In the genomic region with DNA sequence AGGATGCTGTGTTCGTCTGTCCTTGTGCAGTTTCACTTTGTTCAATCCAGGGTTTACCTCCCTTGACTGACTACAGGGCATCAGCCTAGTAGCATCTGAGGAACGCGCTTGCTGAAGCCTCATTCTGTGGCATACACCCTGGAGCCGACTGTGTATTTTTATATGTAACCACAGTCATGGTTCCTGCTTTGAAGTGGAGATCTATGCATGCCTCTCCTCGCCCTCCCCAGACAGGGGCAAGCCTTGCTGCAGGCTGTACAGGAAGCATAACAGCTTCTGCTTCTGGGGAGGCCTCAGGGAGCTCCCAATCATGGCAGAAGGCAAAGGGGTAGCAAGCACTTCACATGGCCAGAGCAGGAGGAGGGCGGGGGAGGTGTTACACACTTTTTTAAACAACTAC, we compare ENCODE assay signal across 17 cellular contexts.
DNase-seq lines count a peak whose midpoint lies in the region; ATAC-seq lines count a peak whose summit lies in the region.
"Had no signal": no experiment of that assay in that cellular context is flagged by ENCODE, and none has a peak within 500 bp of the region (broad histone marks: within the 10 kb centered on the region; RNA-seq: fewer than 3 reads in every experiment).

No MANE protein-coding gene starts in this region.

- H3K27ac ChIP-seq in naive thymus-derived CD4-positive, alpha-beta T cell (ENCODE audit: low read depth, low read length) = no peak overlapping the region
- H3K27ac ChIP-seq: RWPE1 had no signal

- intact Hi-C loops in naive thymus-derived CD4-positive, alpha-beta T cell (cut with micrococcal nuclease) = no loop called here

- H3K36me3 Mint-ChIP-seq in activated naive CD8-positive, alpha-beta T cell = no peaks in the 10 kb centered on the region
- H3K36me3 Mint-ChIP-seq in activated naive CD8-positive, alpha-beta T cell treated with anti-CD3 and anti-CD28 coated beads for 36 hours = no peaks in the 10 kb centered on the region
- H3K36me3 Mint-ChIP-seq in T-helper 2 cell treated with Interferon-gamma antibody and Interleukin-4, amounts not matched to agents 5 μg/mL and 100 μg/mL, for 36 hours (ENCODE audit: low read depth) = peaks cover 4% of the 10 kb centered on the region
- peaks cover 0 to 10% (median 0%) of the 10 kb centered on the region in 5 donors for H3K36me3 Mint-ChIP-seq in naive thymus-derived CD4-positive, alpha-beta T cell

- H3K27ac Mint-ChIP-seq in activated naive CD8-positive, alpha-beta T cell = peak overlapping the region; percentile 58
- H3K27ac Mint-ChIP-seq in activated naive CD8-positive, alpha-beta T cell treated with anti-CD3 and anti-CD28 coated beads for 36 hours = no peak overlapping the region
- H3K27ac Mint-ChIP-seq in T-helper 2 cell treated with Interferon-gamma antibody and Interleukin-4, amounts not matched to agents 5 μg/mL and 100 μg/mL, for 36 hours = peak overlapping the region; percentile 43
- peak overlapping the region; percentile 43 to 92 (median 83) for H3K27ac Mint-ChIP-seq in naive thymus-derived CD4-positive, alpha-beta T cell

- peaks cover 0 to 11% of the 10 kb centered on the region in 2 donors for H3K4me1 ChIP-seq in naive thymus-derived CD4-positive, alpha-beta T cell (ENCODE audit: control insufficient read depth in 2 of 2, insufficient read depth in 2 of 2, low read length in 2 of 2)

- CTCF ChIA-PET in naive thymus-derived CD4-positive, alpha-beta T cell (lab: Charles Lee) = no interaction called here

- no peaks in the 10 kb centered on the region for H3K36me3 ChIP-seq in naive thymus-derived CD4-positive, alpha-beta T cell (ENCODE audit: control insufficient read depth in 2 of 3, insufficient read depth in 3 of 3, low read length in 3 of 3)

- no peaks in the 10 kb centered on the region for H3K27me3 Mint-ChIP-seq in activated naive CD8-positive, alpha-beta T cell
- H3K27me3 Mint-ChIP-seq in activated naive CD8-positive, alpha-beta T cell treated with anti-CD3 and anti-CD28 coated beads for 36 hours = no peaks in the 10 kb centered on the region
- peaks cover 2% of the 10 kb centered on the region for H3K27me3 Mint-ChIP-seq in T-helper 2 cell treated with Interferon-gamma antibody and Interleukin-4, amounts not matched to agents 5 μg/mL and 100 μg/mL, for 36 hours (ENCODE audit: low read depth)
- H3K27me3 Mint-ChIP-seq in naive thymus-derived CD4-positive, alpha-beta T cell = peaks cover 0 to 2% (median 0%) of the 10 kb centered on the region in 5 donors

- no peaks in the 10 kb centered on the region for H3K9me3 Mint-ChIP-seq in activated naive CD8-positive, alpha-beta T cell (ENCODE audit: low read depth)
- peaks cover 6% of the 10 kb centered on the region for H3K9me3 Mint-ChIP-seq in activated naive CD8-positive, alpha-beta T cell treated with anti-CD3 and anti-CD28 coated beads for 36 hours
- peaks cover 8% of the 10 kb centered on the region for H3K9me3 Mint-ChIP-seq in T-helper 2 cell treated with Interferon-gamma antibody and Interleukin-4, amounts not matched to agents 5 μg/mL and 100 μg/mL, for 36 hours
- peaks cover 0 to 12% (median 3%) of the 10 kb centered on the region in 11 donors for H3K9me3 Mint-ChIP-seq in naive thymus-derived CD4-positive, alpha-beta T cell

- no peak for DNase-seq in activated naive CD8-positive, alpha-beta T cell treated with anti-CD3 and anti-CD28 coated beads for 36 hours
- DNase-seq in Jurkat, Clone E6-1 (ENCODE audit: low read depth, low spot score) = peak; percentile 76
- DNase-seq in T-helper 2 cell treated with Interferon-gamma antibody and Interleukin-4, amounts not matched to agents 5 μg/mL and 100 μg/mL, for 36 hours (ENCODE audit: low spot score) = no peak
- DNase-seq in naive thymus-derived CD4-positive, alpha-beta T cell = peak in 6 of 9 donors; percentile 18 to 59 (median 48)
- DNase-seq: H7; MM.1S; NCI-H1105; NCI-H1694 treated with DMSO at 0.1 percent for 48 hours; NCI-H345; NCI-H69; NK-92 treated with Interleukin-12 subunit alpha and Interleukin-12 subunit beta, amount 100 ng/mL, for 24 hours; OCI-M1 had no signal

- POLR2A ChIA-PET in naive thymus-derived CD4-positive, alpha-beta T cell (lab: Charles Lee) = interaction anchor here (1.3 kb wide), 1 partner anchor 26 kb away, joined by 4 read pairs; no protein-coding TSS in a partner anchor

- H3K4me1 Mint-ChIP-seq in activated naive CD8-positive, alpha-beta T cell (ENCODE audit: low read depth) = peaks cover 12% of the 10 kb centered on the region
- H3K4me1 Mint-ChIP-seq in activated naive CD8-positive, alpha-beta T cell treated with anti-CD3 and anti-CD28 coated beads for 36 hours = peaks cover 10% of the 10 kb centered on the region
- peaks cover 10% of the 10 kb centered on the region for H3K4me1 Mint-ChIP-seq in T-helper 2 cell treated with Interferon-gamma antibody and Interleukin-4, amounts not matched to agents 5 μg/mL and 100 μg/mL, for 36 hours (ENCODE audit: low read depth)
- peaks cover 9 to 27% (median 19%) of the 10 kb centered on the region in 7 donors for H3K4me1 Mint-ChIP-seq in naive thymus-derived CD4-positive, alpha-beta T cell

- H3K4me3 Mint-ChIP-seq in activated naive CD8-positive, alpha-beta T cell = peak overlapping the region; percentile 45
- no peak overlapping the region for H3K4me3 Mint-ChIP-seq in activated naive CD8-positive, alpha-beta T cell treated with anti-CD3 and anti-CD28 coated beads for 36 hours
- H3K4me3 Mint-ChIP-seq in T-helper 2 cell treated with Interferon-gamma antibody and Interleukin-4, amounts not matched to agents 5 μg/mL and 100 μg/mL, for 36 hours = peak overlapping the region; percentile 36
- peak overlapping the region; percentile 50 to 84 (median 56) for H3K4me3 Mint-ChIP-seq in naive thymus-derived CD4-positive, alpha-beta T cell

- H3K9me3 ChIP-seq in naive thymus-derived CD4-positive, alpha-beta T cell (ENCODE audit: control insufficient read depth in 2 of 3, low read length in 3 of 3) = no peaks in the 10 kb centered on the region

- no peak overlapping the region for H3K4me3 ChIP-seq in Jurkat, Clone E6-1 (ENCODE audit: low read length)
- no peak overlapping the region for H3K4me3 ChIP-seq in naive thymus-derived CD4-positive, alpha-beta T cell (ENCODE audit: low read length)

- H3K27me3 ChIP-seq in naive thymus-derived CD4-positive, alpha-beta T cell (ENCODE audit: control insufficient read depth in 2 of 2, insufficient read depth in 2 of 2, low read length in 2 of 2) = no peaks in the 10 kb centered on the region

- ATAC-seq in naive thymus-derived CD4-positive, alpha-beta T cell = peak; percentile 72
- no peak for ATAC-seq in HG03460 (IDR thresholded peaks at IDR 0.05; ENCODE audit: unreplicated experiment)
- no peak for ATAC-seq in HG02588 (IDR thresholded peaks at IDR 0.05; ENCODE audit: unreplicated experiment)
- ATAC-seq: HepG2 had no signal

Comparison
In these comparisons a context has a peak if more than half of its experiments do, and no peak if none do; other contexts are left out.
1. DNase-seq: peak in Jurkat, Clone E6-1 (single experiment) and naive thymus-derived CD4-positive, alpha-beta T cell (6 of 9); none in activated naive CD8-positive, alpha-beta T cell treated with anti-CD3 and anti-CD28 coated beads for 36 hours (single experiment) and T-helper 2 cell treated with Interferon-gamma antibody and Interleukin-4, amounts not matched to agents 5 μg/mL and 100 μg/mL, for 36 hours (single experiment).